In the genomic region with DNA sequence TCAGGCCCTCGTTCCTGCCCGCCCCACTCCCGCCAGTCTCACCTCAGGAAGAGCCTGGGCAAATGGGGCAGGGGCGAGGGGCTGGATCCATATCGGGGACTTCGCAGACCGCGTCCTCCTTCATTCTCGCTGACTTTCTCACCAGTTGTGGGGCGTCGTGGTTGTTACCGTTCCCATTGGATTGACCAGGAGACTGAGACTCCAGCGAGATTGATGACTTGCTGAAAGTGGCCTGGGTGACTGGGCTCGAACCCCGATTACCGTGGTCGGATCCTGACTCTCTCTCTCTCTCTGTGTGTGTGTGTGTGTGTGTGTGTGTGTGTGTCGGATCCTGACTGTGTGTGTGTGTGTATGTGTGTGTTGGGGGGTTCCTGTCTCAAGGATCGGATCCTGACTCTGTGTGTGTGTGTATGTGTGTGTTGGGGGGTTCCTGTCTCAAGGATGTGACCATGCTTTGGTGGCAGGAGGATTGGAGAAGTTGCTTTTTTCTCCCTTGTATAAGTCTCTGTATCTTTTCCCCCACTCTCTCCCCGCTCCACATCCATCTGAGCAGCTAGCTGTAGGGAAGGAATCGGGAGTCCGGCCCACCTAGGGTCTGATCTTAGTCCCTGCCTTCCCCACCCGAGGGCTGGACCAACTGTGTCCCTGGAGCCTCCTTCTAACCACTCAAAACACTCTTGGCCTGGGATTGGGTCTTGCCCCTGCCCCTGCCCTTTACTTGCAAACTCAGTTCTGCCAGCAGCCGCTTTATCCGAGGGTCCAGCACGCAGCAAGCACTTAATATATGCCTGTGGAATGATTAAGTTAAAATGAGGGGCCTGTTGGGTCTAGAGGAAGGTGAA, we compare ENCODE assay signal across 1 cellular context.
A peak's percentile ranks its signal among the peaks of the same experiment; 100 is the strongest.
TF ChIP-seq lines count a peak whose summit lies in the region.

No MANE protein-coding gene starts in this region.

TF ChIP-seq in GM12878, 131 proteins besides CTCF, POLR2A, EP300 and RAD21 (continued from another document):
- TF ChIP-seq GABPA (IDR thresholded peaks at IDR 0.05; ENCODE audit: low read depth) (no peak), IKZF2 (IDR thresholded peaks at IDR 0.05) (no peak; a peak in 1 of 4 replicates), SIX5 (IDR thresholded peaks at IDR 0.05; ENCODE audit: low read depth, low read length, severe bottlenecking) (no peak)
- TF ChIP-seq, protein P1, sequence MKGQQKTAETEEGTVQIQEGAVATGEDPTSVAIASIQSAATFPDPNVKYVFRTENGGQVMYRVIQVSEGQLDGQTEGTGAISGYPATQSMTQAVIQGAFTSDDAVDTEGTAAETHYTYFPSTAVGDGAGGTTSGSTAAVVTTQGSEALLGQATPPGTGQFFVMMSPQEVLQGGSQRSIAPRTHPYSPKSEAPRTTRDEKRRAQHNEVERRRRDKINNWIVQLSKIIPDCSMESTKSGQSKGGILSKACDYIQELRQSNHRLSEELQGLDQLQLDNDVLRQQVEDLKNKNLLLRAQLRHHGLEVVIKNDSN (IDR thresholded peaks at IDR 0.05; ENCODE audit: borderline replicate concordance, extremely low read length, insufficient read depth, low read depth, low read length): no peak
- TF ChIP-seq, protein P2, sequence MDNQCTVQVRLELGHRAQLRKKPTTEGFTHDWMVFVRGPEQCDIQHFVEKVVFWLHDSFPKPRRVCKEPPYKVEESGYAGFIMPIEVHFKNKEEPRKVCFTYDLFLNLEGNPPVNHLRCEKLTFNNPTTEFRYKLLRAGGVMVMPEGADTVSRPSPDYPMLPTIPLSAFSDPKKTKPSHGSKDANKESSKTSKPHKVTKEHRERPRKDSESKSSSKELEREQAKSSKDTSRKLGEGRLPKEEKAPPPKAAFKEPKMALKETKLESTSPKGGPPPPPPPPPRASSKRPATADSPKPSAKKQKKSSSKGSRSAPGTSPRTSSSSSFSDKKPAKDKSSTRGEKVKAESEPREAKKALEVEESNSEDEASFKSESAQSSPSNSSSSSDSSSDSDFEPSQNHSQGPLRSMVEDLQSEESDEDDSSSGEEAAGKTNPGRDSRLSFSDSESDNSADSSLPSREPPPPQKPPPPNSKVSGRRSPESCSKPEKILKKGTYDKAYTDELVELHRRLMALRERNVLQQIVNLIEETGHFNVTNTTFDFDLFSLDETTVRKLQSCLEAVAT (IDR thresholded peaks at IDR 0.05): peak; percentile 84
